1 cellular context compared by ENCODE assay signal in the genomic region with DNA sequence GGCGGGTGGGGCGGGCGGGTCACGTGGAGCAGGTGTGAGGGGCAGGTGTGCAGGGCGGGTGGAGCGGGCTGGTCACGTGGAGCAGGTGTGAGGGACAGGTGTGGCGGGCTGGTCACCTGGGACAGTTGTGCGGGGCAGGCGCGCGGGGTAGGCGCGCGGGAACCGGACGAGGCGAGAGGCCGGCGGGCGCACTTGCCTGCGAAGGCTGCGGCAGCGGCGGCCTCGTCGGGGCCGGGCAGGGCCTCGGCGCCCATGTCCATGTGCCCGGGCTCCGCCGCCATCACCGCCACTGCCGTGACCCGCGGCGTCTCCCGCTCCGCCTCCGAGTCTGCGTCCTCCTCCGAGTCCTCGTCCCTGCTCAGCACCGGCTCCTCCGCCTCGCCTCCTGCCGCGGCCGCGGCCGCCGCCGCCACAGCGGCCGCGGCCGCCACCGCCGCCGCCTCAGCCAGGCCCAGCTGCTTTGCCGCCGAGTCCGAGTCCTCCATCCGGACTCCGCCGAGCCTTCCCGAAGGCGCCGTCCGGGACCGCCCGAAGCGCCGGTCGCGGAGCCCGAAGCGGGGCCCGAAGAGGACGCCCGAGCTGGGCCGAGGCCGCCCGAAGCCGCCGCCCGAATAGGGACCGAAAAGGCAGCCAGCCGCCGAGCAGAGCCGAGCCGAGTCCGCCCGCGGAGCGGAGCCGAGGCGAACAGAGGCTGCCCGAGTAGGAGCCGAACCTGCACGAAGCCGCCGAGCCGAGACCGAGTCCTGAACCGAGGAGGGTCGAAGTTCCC.
TF ChIP-seq lines count a peak whose summit lies in the region.

TSS of gene DEAF1 (minus strand) at position 660 of the 769 bp plus-strand sequence. CDS start at position 485, 175 bp downstream.

TF ChIP-seq in A549, 52 proteins besides CTCF, POLR2A, EP300 and RAD21 (continued from another document):
- TF ChIP-seq, protein P1, sequence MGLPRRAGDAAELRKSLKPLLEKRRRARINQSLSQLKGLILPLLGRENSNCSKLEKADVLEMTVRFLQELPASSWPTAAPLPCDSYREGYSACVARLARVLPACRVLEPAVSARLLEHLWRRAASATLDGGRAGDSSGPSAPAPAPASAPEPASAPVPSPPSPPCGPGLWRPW (IDR thresholded peaks at IDR 0.05), result no peak
- no peak for TF ChIP-seq HDAC2 (IDR thresholded peaks at IDR 0.05)
- no peak for TF ChIP-seq ZSCAN20 (CRISPR knock-in tag; IDR thresholded peaks at IDR 0.05)
- no peak for TF ChIP-seq ZFP36 (IDR thresholded peaks at IDR 0.05; ENCODE audit: borderline replicate concordance, partially characterized antibody)
- no peak; a peak in 1 of 5 replicates for TF ChIP-seq JUN (IDR thresholded peaks at IDR 0.05)
- TF ChIP-seq, protein P2, sequence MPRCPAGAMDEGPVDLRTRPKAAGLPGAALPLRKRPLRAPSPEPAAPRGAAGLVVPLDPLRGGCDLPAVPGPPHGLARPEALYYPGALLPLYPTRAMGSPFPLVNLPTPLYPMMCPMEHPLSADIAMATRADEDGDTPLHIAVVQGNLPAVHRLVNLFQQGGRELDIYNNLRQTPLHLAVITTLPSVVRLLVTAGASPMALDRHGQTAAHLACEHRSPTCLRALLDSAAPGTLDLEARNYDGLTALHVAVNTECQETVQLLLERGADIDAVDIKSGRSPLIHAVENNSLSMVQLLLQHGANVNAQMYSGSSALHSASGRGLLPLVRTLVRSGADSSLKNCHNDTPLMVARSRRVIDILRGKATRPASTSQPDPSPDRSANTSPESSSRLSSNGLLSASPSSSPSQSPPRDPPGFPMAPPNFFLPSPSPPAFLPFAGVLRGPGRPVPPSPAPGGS (IDR thresholded peaks at IDR 0.05), result 0 out of 3 replicates have a peak, but pooled peaks have one; percentile 31
- TF ChIP-seq, protein P3, sequence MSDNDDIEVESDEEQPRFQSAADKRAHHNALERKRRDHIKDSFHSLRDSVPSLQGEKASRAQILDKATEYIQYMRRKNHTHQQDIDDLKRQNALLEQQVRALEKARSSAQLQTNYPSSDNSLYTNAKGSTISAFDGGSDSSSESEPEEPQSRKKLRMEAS (IDR thresholded peaks at IDR 0.05), result peak; percentile 94
- no peak for TF ChIP-seq PHF8 (IDR thresholded peaks at IDR 0.05; ENCODE audit: borderline replicate concordance, low read depth)
- TF ChIP-seq NR3C1 (IDR thresholded peaks at IDR 0.05), result no peak
- TF ChIP-seq FOXS1 (CRISPR knock-in tag; IDR thresholded peaks at IDR 0.05), result peak; percentile 65; the same call in 1 of the 2 replicates
- TF ChIP-seq KDM5A (IDR thresholded peaks at IDR 0.05), result no peak
- TF ChIP-seq ATOH8 (CRISPR knock-in tag; IDR thresholded peaks at IDR 0.05; ENCODE audit: low read depth), result peak; percentile 90
- TF ChIP-seq SREBF2 (IDR thresholded peaks at IDR 0.05), result no peak
- TF ChIP-seq MAZ (IDR thresholded peaks at IDR 0.05; ENCODE audit: borderline replicate concordance, low read depth, low read length), result no peak
- no peak for TF ChIP-seq NFE2L2 (conservative IDR thresholded peaks at IDR 0.05; ENCODE audit: low read length)
- no peak for TF ChIP-seq TFCP2L1 (CRISPR knock-in tag; IDR thresholded peaks at IDR 0.05)
- peak; percentile 68 for TF ChIP-seq NPAS2 (CRISPR knock-in tag; IDR thresholded peaks at IDR 0.05; ENCODE audit: borderline replicate concordance)
- TF ChIP-seq EHMT2 (IDR thresholded peaks at IDR 0.05; ENCODE audit: low read depth), result no peak
- TF ChIP-seq USF2 (IDR thresholded peaks at IDR 0.05), result peak; percentile 53
- TF ChIP-seq CEBPB (IDR thresholded peaks at IDR 0.05), result no peak
- TF ChIP-seq HOXB13 (CRISPR knock-in tag; IDR thresholded peaks at IDR 0.05; ENCODE audit: low read depth), result peak; percentile 65; the same call in 1 of the 2 replicates
- no peak for TF ChIP-seq ZNF302 (CRISPR knock-in tag; IDR thresholded peaks at IDR 0.05)
